12 cellular contexts compared by ENCODE assay signal in the genomic region with DNA sequence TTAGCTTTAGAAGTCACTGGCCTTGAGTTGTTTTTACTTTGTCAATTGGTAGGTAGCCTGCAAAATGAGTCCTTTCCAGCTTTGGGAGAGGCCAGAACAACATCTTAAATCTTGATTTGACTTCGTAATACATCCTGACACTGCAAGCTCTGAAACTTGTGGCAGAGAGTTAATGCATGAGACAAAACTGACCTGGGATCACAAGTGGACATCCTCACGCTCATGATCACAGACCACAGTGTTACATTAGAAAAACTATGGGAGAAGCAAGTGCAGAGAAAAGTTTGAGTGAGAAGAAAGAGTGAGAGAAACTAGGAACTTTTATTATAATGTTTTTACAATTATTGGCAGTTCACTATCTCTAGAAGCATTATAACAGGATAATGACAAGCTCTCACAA.
DNase-seq lines count a peak whose midpoint lies in the region; ATAC-seq, FAIRE-seq and TF ChIP-seq lines count a peak whose summit lies in the region.
"Had no signal": no experiment of that assay in that cellular context is flagged by ENCODE, and none has a peak within 500 bp of the region (broad histone marks: within the 10 kb centered on the region; RNA-seq: fewer than 3 reads in every experiment).

No MANE protein-coding gene starts in this region.

- H3K4me3 ChIP-seq in IMR-90 (ENCODE audit: insufficient read depth, low read depth, low read length), result no peak overlapping the region
- H3K4me3 ChIP-seq in endothelial cell of umbilical vein (replicated peaks in 1 of 3; ENCODE audit: insufficient read depth in 1 of 3, low read depth in 1 of 3, low read length in 3 of 3), result no peak overlapping the region
- H3K4me3 ChIP-seq in mesodermal cell (ENCODE audit: extremely low read depth, insufficient read depth, low read length, poor library complexity, severe bottlenecking), result no peak overlapping the region
- H3K4me3 ChIP-seq in suprapubic skin, result peak overlapping the region; percentile 38
- H3K4me3 ChIP-seq: body of pancreas had no signal

- intact Hi-C loops in IMR-90 (cut with micrococcal nuclease), result no loop called here
- intact Hi-C loops in endothelial cell of umbilical vein (cut with micrococcal nuclease), result no loop called here

- FAIRE-seq in endothelial cell of umbilical vein (lab: Jason Lieb, UNC), result no peak
- FAIRE-seq: GM12892 had no signal

- H2BK5ac ChIP-seq in IMR-90 (ENCODE audit: low read depth, low read length, poor library complexity, severe bottlenecking), result no peak overlapping the region

- BruUV-seq in IMR-90 (replicated peaks; lab: Mats Ljungman, UMichigan), result no TSS peak
- BruUV-seq in endothelial cell of umbilical vein (replicated peaks; lab: Mats Ljungman, UMichigan), result no TSS peak

- H2BK120ac ChIP-seq in IMR-90 (ENCODE audit: low read depth, low read length), result no peak overlapping the region

- no peak for DNase-seq in IMR-90
- DNase-seq in endothelial cell of umbilical vein (ENCODE audit: low read depth, low spot score), result peak; percentile 62
- no peak for DNase-seq in suprapubic skin (ENCODE audit: low spot score in 2 of 2)
- no peak for DNase-seq in GOT3 (lab: John Stamatoyannopoulos, UW)
- DNase-seq in stimulated activated naive CD8-positive, alpha-beta T cell treated with anti-CD3 and anti-CD28 coated beads, Interleukin-15, Interleukin-2, amounts not matched to agents 100 U/mL and 50 U/mL, for 24 hours, result no peak
- DNase-seq: Calu3, T-cell had no signal

- H3K56ac ChIP-seq in IMR-90 (ENCODE audit: extremely low read depth, insufficient read depth, low read length), result no peak overlapping the region

- no peak overlapping the region for H3K14ac ChIP-seq in IMR-90 (replicated peaks; ENCODE audit: low read depth, low read length)

- H4K5ac ChIP-seq in IMR-90 (ENCODE audit: low read depth, low read length), result no peak overlapping the region

- H3K23ac ChIP-seq in IMR-90 (ENCODE audit: low read depth, low read length), result no peak overlapping the region

- TF ChIP-seq POLR2A in IMR-90 (IDR thresholded peaks at IDR 0.05; ENCODE audit: low read depth, low read length) (no peak), endothelial cell of umbilical vein (IDR thresholded peaks at IDR 0.05; ENCODE audit: low read depth, low read length) (no peak), suprapubic skin (IDR thresholded peaks at IDR 0.05) (no peak)

- H3K79me2 ChIP-seq in endothelial cell of umbilical vein (ENCODE audit: control insufficient read depth, insufficient read depth, low read length), result no peaks in the 10 kb centered on the region

- H3K27ac ChIP-seq in IMR-90 (ENCODE audit: insufficient read depth, low read length), result no peak overlapping the region
- H3K27ac ChIP-seq in endothelial cell of umbilical vein (ENCODE audit: insufficient read depth, low read depth, low read length), result peak overlapping the region; percentile 26
- H3K27ac ChIP-seq in mesodermal cell (ENCODE audit: low read depth, low read length, severe bottlenecking), result peak overlapping the region; percentile 97
- H3K27ac ChIP-seq in suprapubic skin, result peak overlapping the region; percentile 67
- H3K27ac ChIP-seq: body of pancreas had no signal

- no peak overlapping the region for H2BK15ac ChIP-seq in IMR-90 (ENCODE audit: low read depth, low read length)

- no peak overlapping the region for H3K4ac ChIP-seq in IMR-90 (ENCODE audit: low read depth, low read length)

- H3K18ac ChIP-seq in IMR-90 (ENCODE audit: low read depth, low read length), result no peak overlapping the region

- POLR2A ChIA-PET in IMR-90 (lab: Charles Lee; ENCODE audit: unreplicated experiment) (no interaction called here), endothelial cell of umbilical vein (lab: Charles Lee) (no interaction called here)

- H3K4me2 ChIP-seq in IMR-90 (ENCODE audit: low read depth, low read length), result peak overlapping the region; percentile 61
- H3K4me2 ChIP-seq in endothelial cell of umbilical vein (ENCODE audit: insufficient read depth, low read length), result peak overlapping the region; percentile 77

- CTCF ChIA-PET in IMR-90 (lab: Yijun Ruan, JAX), result interaction anchor here (0.7 kb wide), 1 partner anchor 83 kb away, joined by 4 read pairs; no protein-coding TSS in a partner anchor
- CTCF ChIA-PET in endothelial cell of umbilical vein (lab: Charles Lee), result interaction anchor here (0.8 to 1.4 kb wide), 2 partner anchors 11 to 31 kb away, joined by 3 to 5 read pairs; no protein-coding TSS in a partner anchor

- TF ChIP-seq EP300 in suprapubic skin (IDR thresholded peaks at IDR 0.05), result no peak

- dilution Hi-C loops in IMR-90 (cut with HindIII; ENCODE audit: low sequenced_read_pairs, unreplicated experiment), result no loop called here
- dilution Hi-C loops in endothelial cell of umbilical vein (cut with MboI; ENCODE audit: extremely low pct_ligation_motif_present, low sequenced_read_pairs), result no loop called here

- H4K8ac ChIP-seq in IMR-90 (ENCODE audit: low read depth in 2 of 2, low read length in 2 of 2), result no peak overlapping the region

- no CpG with 5 or more reads among the region's 2 CpGs for WGBS in IMR-90 (ENCODE audit: extremely low coverage in 2 of 2, insufficient read length in 1 of 2), 2 experiments
- WGBS in mesodermal cell (ENCODE audit: insufficient coverage in 2 of 2), 2 experiments, result no CpG with 5 or more reads among the region's 2 CpGs
- 44% methylated on average over 2 of the region's 2 CpGs for WGBS in suprapubic skin

- no peaks in the 10 kb centered on the region for H3K9me1 ChIP-seq in IMR-90 (ENCODE audit: insufficient read depth, low read length)
- H3K9me1 ChIP-seq in endothelial cell of umbilical vein (replicated peaks; ENCODE audit: control insufficient read depth, extremely low read depth, insufficient read depth, low read length), result no peaks in the 10 kb centered on the region

- H3K4me1 ChIP-seq in IMR-90 (ENCODE audit: control insufficient read depth, insufficient read depth, low read length), result peaks cover 2% of the 10 kb centered on the region; the same call in 1 of the 2 replicates
- peaks cover 26% of the 10 kb centered on the region for H3K4me1 ChIP-seq in endothelial cell of umbilical vein (ENCODE audit: control insufficient read depth, extremely low read depth, insufficient read depth, low read length)
- H3K4me1 ChIP-seq in mesodermal cell (ENCODE audit: control insufficient read depth, insufficient read depth, low read length, poor library complexity, severe bottlenecking), result peaks cover 8% of the 10 kb centered on the region
- H3K4me1 ChIP-seq in suprapubic skin, result peaks cover 3% of the 10 kb centered on the region
- H3K4me1 ChIP-seq: body of pancreas had no signal

- H4K20me1 ChIP-seq in IMR-90 (ENCODE audit: insufficient read depth, low read length) (no peaks in the 10 kb centered on the region; the same call in 1 of the 2 replicates), endothelial cell of umbilical vein (replicated peaks; ENCODE audit: control insufficient read depth, extremely low read depth, insufficient read depth, low read length) (no peaks in the 10 kb centered on the region)

- peak overlapping the region; percentile 16 for H2AFZ ChIP-seq in IMR-90 (replicated peaks; ENCODE audit: low read length, poor library complexity)
- peak overlapping the region; percentile 78 for H2AFZ ChIP-seq in endothelial cell of umbilical vein (ENCODE audit: low read depth, low read length)

- H3K27me3 ChIP-seq in IMR-90 (ENCODE audit: control insufficient read depth, insufficient read depth, low read length) (no peaks in the 10 kb centered on the region), endothelial cell of umbilical vein (ENCODE audit: control insufficient read depth in 2 of 2, insufficient read depth in 2 of 2, low read length in 2 of 2) (no peaks in the 10 kb centered on the region), suprapubic skin (no peaks in the 10 kb centered on the region)
- H3K27me3 ChIP-seq: body of pancreas had no signal

- H3K9ac ChIP-seq in IMR-90 (ENCODE audit: low read depth, low read length) (no peak overlapping the region), endothelial cell of umbilical vein (replicated peaks; ENCODE audit: extremely low read depth, insufficient read depth, low read length) (peak overlapping the region; percentile 27)

- no peak overlapping the region for H2AK5ac ChIP-seq in IMR-90 (ENCODE audit: low read depth, low read length)

- H3K36me3 ChIP-seq in IMR-90 (ENCODE audit: control insufficient read depth, insufficient read depth, low read length) (no peaks in the 10 kb centered on the region), endothelial cell of umbilical vein (ENCODE audit: control insufficient read depth in 2 of 2, extremely low read depth in 1 of 2, insufficient read depth in 2 of 2, low read length in 2 of 2) (no peaks in the 10 kb centered on the region), mesodermal cell (ENCODE audit: control insufficient read depth, insufficient read depth, low read length) (no peaks in the 10 kb centered on the region), suprapubic skin (no peaks in the 10 kb centered on the region)

- no peak overlapping the region for H2AK9ac ChIP-seq in IMR-90 (replicated peaks; ENCODE audit: low read depth, low read length, poor library complexity)

- ATAC-seq in IMR-90 (ENCODE audit: low read depth) (no peak), HG03097 (IDR thresholded peaks at IDR 0.05; ENCODE audit: low FRiP score, unreplicated experiment) (no peak)
- ATAC-seq in activated CD4-positive, CD25-positive, alpha-beta regulatory T cell treated with anti-CD3 and anti-CD28 coated beads, Interleukin-2, amount 50 U/mL, for 24 hours, result no peak
- no peak for ATAC-seq in stimulated activated naive CD8-positive, alpha-beta T cell treated with anti-CD3 and anti-CD28 coated beads, Interleukin-15, Interleukin-2, amounts not matched to agents 100 U/mL and 50 U/mL, for 24 hours
- ATAC-seq: T-cell had no signal

- in situ Hi-C loops in IMR-90 (cut with MboI; ENCODE audit: low sequenced_read_pairs), result no loop called here

- TF ChIP-seq CTCF in IMR-90 (conservative IDR thresholded peaks at IDR 0.05; ENCODE audit: low read depth, low read length) (no peak), endothelial cell of umbilical vein (IDR thresholded peaks at IDR 0.05; ENCODE audit: extremely low read depth in 1 of 2, insufficient read depth in 1 of 2, low read depth in 1 of 2, low read length in 2 of 2) (no peak), suprapubic skin (IDR thresholded peaks at IDR 0.05) (no peak)

- H2BK20ac ChIP-seq in IMR-90 (ENCODE audit: low read depth, low read length), result no peak overlapping the region

- no peak for TF ChIP-seq RAD21 in IMR-90 (IDR thresholded peaks at IDR 0.05; ENCODE audit: low read length)

- H4K91ac ChIP-seq in IMR-90 (ENCODE audit: insufficient read depth, low read depth, low read length), result no peak overlapping the region

- H3K79me1 ChIP-seq in IMR-90 (ENCODE audit: low read depth in 1 of 2, low read length in 2 of 2), result no peaks in the 10 kb centered on the region

- H3K9me3 ChIP-seq in IMR-90 (ENCODE audit: control insufficient read depth, insufficient read depth, low read length) (no peaks in the 10 kb centered on the region), endothelial cell of umbilical vein (replicated peaks; ENCODE audit: control insufficient read depth, insufficient read depth, low read length) (no peaks in the 10 kb centered on the region), mesodermal cell (ENCODE audit: control insufficient read depth, low read length) (no peaks in the 10 kb centered on the region), suprapubic skin (no peaks in the 10 kb centered on the region)
- H3K9me3 ChIP-seq: body of pancreas had no signal

TF ChIP-seq in endothelial cell of umbilical vein, 7 proteins besides CTCF, POLR2A, EP300 and RAD21 (continues in another document):
- TF ChIP-seq POLR2AphosphoS5 (IDR thresholded peaks at IDR 0.05; ENCODE audit: insufficient read depth, low read depth, low read length), result no peak
